In the genomic region with DNA sequence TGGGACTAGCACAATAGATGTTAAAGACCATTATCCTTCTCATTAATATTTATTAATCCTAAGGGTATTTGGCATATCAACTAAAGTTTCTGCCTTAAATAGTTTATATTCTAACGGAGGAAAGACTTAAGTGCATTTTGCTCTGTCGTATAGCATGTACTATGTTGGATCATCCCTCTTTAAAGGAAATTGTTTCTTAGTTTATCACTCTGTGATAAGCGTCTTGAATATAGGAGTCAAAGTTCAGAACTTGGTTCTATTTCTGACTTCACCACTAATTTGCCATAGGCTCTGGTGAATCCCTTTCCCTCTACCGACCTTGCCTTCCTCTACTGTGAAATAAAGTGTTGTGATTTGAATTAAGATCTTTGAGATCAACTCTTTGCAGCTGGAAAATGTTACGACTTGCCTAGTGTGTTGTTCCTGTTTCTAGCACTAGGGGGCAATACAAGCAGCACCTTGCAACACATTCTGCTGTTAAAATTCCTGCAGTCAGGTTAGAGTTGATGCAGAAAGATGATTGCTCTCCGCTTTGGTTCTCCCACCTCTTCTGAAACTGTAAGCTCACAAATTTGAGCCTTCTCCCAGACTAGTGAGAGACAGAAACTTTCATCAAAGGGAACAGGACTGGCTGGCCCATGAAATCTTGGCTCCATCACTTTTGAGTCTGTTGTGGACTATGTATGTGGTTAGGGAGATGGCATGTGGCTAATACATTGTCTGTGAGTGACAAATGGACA, we compare ENCODE assay signal across 8 cellular contexts. TPM values are rescaled to one million over a fixed set of nuclear protein-coding genes. Genes with fewer than 3 reads are reported as not detected.
DNase-seq lines count a peak whose midpoint lies in the region; ATAC-seq and TF ChIP-seq lines count a peak whose summit lies in the region.

No MANE protein-coding gene starts in this region.

- H3K27me3 ChIP-seq in WERI-Rb-1 (ENCODE audit: insufficient read depth, low read depth, severe bottlenecking) (no peaks in the 10 kb centered on the region), dorsolateral prefrontal cortex (no peaks in the 10 kb centered on the region), right lobe of liver (no peaks in the 10 kb centered on the region)

- WGBS in right lobe of liver (ENCODE audit: insufficient coverage, low coverage, low lambda C conversion rate, missing lambda C conversion rate) = 9% methylated on average over 6 of the region's 6 CpGs

- DNase-seq in stimulated activated naive CD4-positive, alpha-beta T cell (lab: John Stamatoyannopoulos, UW) = peak; percentile 4 to 70 (median 24)
- no peak for DNase-seq in stimulated activated naive CD4-positive, alpha-beta T cell treated with Interleukin-2 at 50 U/mL for 16 hours (lab: John Stamatoyannopoulos, UW)
- DNase-seq in NCI-H128 (lab: John Stamatoyannopoulos, UW; ENCODE audit: unreplicated experiment) (peak; percentile 31), WERI-Rb-1 (peak; percentile 40), dorsolateral prefrontal cortex (peak in 4 of 10 donors; percentile 12 to 59 (median 45)), right lobe of liver (no peak), UCSD-AML1 (lab: John Stamatoyannopoulos, UW; ENCODE audit: unreplicated experiment) (no peak)
- peak; percentile 3 to 6 for DNase-seq in stimulated activated CD8-positive, alpha-beta memory T cell treated with anti-CD3 and anti-CD28 coated beads, Interleukin-2, amount 100 ng/mL, for 1 hour (ENCODE audit: low read depth in 2 of 2)

- no peak for TF ChIP-seq POLR2A in right lobe of liver (IDR thresholded peaks at IDR 0.05)

- peak; percentile 83 to 91 (median 90) for ATAC-seq in right lobe of liver

- H3K4me3 ChIP-seq in WERI-Rb-1 (ENCODE audit: low read depth, low read length) (no peak overlapping the region), dorsolateral prefrontal cortex (peak overlapping the region in 1 of 59 donors; percentile 1), right lobe of liver (no peak overlapping the region)

- H3K4me1 ChIP-seq in right lobe of liver = peaks cover 0 to 23% (median 0%) of the 10 kb centered on the region in 4 donors

- H3K9me3 ChIP-seq in WERI-Rb-1 (ENCODE audit: severe bottlenecking) (no peaks in the 10 kb centered on the region), right lobe of liver (no peaks in the 10 kb centered on the region)

- intact Hi-C loops in dorsolateral prefrontal cortex (cut with DNase I) (loop anchor here (1.0 to 5.0 kb wide), 3 partner anchors 185 to 392 kb away; no protein-coding TSS in a partner anchor), right lobe of liver (cut with DNase I) (loop anchor here in 1 of 2 donors (10.0 kb wide), 1 partner anchor 299 kb away; no protein-coding TSS in a partner anchor)

- H3K27ac ChIP-seq in WERI-Rb-1 = no peak overlapping the region
- H3K27ac ChIP-seq in dorsolateral prefrontal cortex = peak overlapping the region in 2 of 59 donors; percentile 14 to 29
- H3K27ac ChIP-seq in right lobe of liver = no peak overlapping the region

- H3K36me3 ChIP-seq in WERI-Rb-1 (no peaks in the 10 kb centered on the region), right lobe of liver (no peaks in the 10 kb centered on the region)

- TF ChIP-seq CTCF in WERI-Rb-1 (IDR thresholded peaks at IDR 0.05; ENCODE audit: low read depth, low read length) (peak; percentile 86), dorsolateral prefrontal cortex (IDR thresholded peaks at IDR 0.05 in 54 of 56, conservative IDR thresholded peaks at IDR 0.05 in 2 of 56; ENCODE audit: low read depth in 1 of 56, partially characterized antibody in 56 of 56) (peak; percentile 81 to 98 (median 93)), right lobe of liver (IDR thresholded peaks at IDR 0.05) (peak; percentile 85 to 97 (median 90))

RNA-seq across cellular contexts. Expression of gene ZNRF3, which starts 27.8 kb away (rescaled TPM):
- total RNA-seq in dorsolateral prefrontal cortex = 10 to 100 TPM; 13.3 to 65.5 (median 24.6) TPM
- 1 to 10 TPM; 5.8 to 9.2 (median 6.9) TPM for total RNA-seq in right lobe of liver

RNA-seq across cellular contexts. Expression of gene XBP1, which starts 55.2 kb away (rescaled TPM):
- total RNA-seq in dorsolateral prefrontal cortex (10 to 100 TPM; 20.6 to 79.9 (median 35.3) TPM), right lobe of liver (100 to 1,000 TPM; 298 to 624 (median 414) TPM)

Comparison
In these comparisons a context has a peak if more than half of its experiments do, and no peak if none do; other contexts are left out.
1. DNase-seq: peak in stimulated activated naive CD4-positive, alpha-beta T cell (6 of 6), NCI-H128 (single experiment), WERI-Rb-1 (single experiment) and stimulated activated CD8-positive, alpha-beta memory T cell treated with anti-CD3 and anti-CD28 coated beads, Interleukin-2, amount 100 ng/mL, for 1 hour (2 of 2); none in stimulated activated naive CD4-positive, alpha-beta T cell treated with Interleukin-2 at 50 U/mL for 16 hours (single experiment), right lobe of liver (0 of 3) and UCSD-AML1 (single experiment).
2. Peak in every context shown above with its lines, with median percentiles within 50 percentile points of each other: CTCF ChIP-seq.